Comparison of ENCODE assay signal across 16 cellular contexts in genomic region chr12:108312073-108312884, GRCh38. TPM values are rescaled to one million over a fixed set of nuclear protein-coding genes. Genes with fewer than 3 reads are reported as not detected.
DNase-seq lines count a peak whose midpoint lies in the region; ATAC-seq and TF ChIP-seq lines count a peak whose summit lies in the region.
"Had no signal": no experiment of that assay in that cellular context is flagged by ENCODE, and none has a peak within 500 bp of the region (broad histone marks: within the 10 kb centered on the region; RNA-seq: fewer than 3 reads in every experiment).

No MANE protein-coding gene starts in this region.

- no peaks in the 10 kb centered on the region for H3K79me2 ChIP-seq in neural progenitor cell (ENCODE audit: low read depth)

- no peak for TF ChIP-seq POLR2A in uterus (IDR thresholded peaks at IDR 0.05)

- H3K4me3 Mint-ChIP-seq in neural progenitor cell = no peak overlapping the region

- peaks cover 63% of the 10 kb centered on the region for H3K4me1 Mint-ChIP-seq in neural progenitor cell

- TF ChIP-seq CTCF in cardiac muscle cell (IDR thresholded peaks at IDR 0.05; ENCODE audit: low read depth, low read length) = no peak
- no peak for TF ChIP-seq CTCF in neural progenitor cell (IDR thresholded peaks at IDR 0.05)
- TF ChIP-seq CTCF in uterus (IDR thresholded peaks at IDR 0.05) = no peak

- peak overlapping the region; percentile 77 for H3K27ac Mint-ChIP-seq in neural progenitor cell

- peaks cover 15% of the 10 kb centered on the region for H3K27me3 Mint-ChIP-seq in neural progenitor cell (ENCODE audit: insufficient read depth, low read depth)

- H3K4me3 ChIP-seq in cardiac muscle cell (no peak overlapping the region), neural progenitor cell (no peak overlapping the region), uterus (no peak overlapping the region)

- intact Hi-C loops in Right ventricle myocardium superior (cut with DNase I) (no loop called here), left ventricle myocardium superior (cut with micrococcal nuclease) (no loop called here), uterus (cut with DNase I; ENCODE audit: low total_unique reads) (no loop called here)

- no peak for ATAC-seq in Right ventricle myocardium superior (ENCODE audit: poor library complexity)
- ATAC-seq in left ventricle myocardium superior = peak; percentile 6
- ATAC-seq in HG02840 (IDR thresholded peaks at IDR 0.05; ENCODE audit: low FRiP score, unreplicated experiment) = no peak

- no peak overlapping the region for H2AFZ ChIP-seq in neural progenitor cell (replicated peaks)

- H3F3A ChIP-seq in neural progenitor cell (ENCODE audit: low read depth) = peaks cover 17% of the 10 kb centered on the region

- H3K9me3 Mint-ChIP-seq in neural progenitor cell = no peaks in the 10 kb centered on the region

- H3K9me3 ChIP-seq in cardiac muscle cell (ENCODE audit: low read depth) = no peaks in the 10 kb centered on the region
- H3K9me3 ChIP-seq in neural progenitor cell (ENCODE audit: low read depth) = no peaks in the 10 kb centered on the region
- H3K9me3 ChIP-seq in uterus = no peaks in the 10 kb centered on the region

- H3K27me3 ChIP-seq in cardiac muscle cell (no peaks in the 10 kb centered on the region), neural progenitor cell (no peaks in the 10 kb centered on the region), uterus (no peaks in the 10 kb centered on the region)

- H3K36me3 ChIP-seq in cardiac muscle cell (no peaks in the 10 kb centered on the region), neural progenitor cell (no peaks in the 10 kb centered on the region), uterus (no peaks in the 10 kb centered on the region)

- H4K20me1 ChIP-seq in neural progenitor cell (ENCODE audit: low read depth) = no peaks in the 10 kb centered on the region

- H3K27ac ChIP-seq in cardiac muscle cell (peak overlapping the region; percentile 92), neural progenitor cell (no peak overlapping the region), uterus (peak overlapping the region; percentile 63 to 69)

- no peak for DNase-seq in cardiac muscle cell (ENCODE audit: low read depth in 1 of 2, low spot score in 1 of 2)
- DNase-seq in Right ventricle myocardium superior = no peak
- DNase-seq in left ventricle myocardium superior = no peak
- DNase-seq in neural progenitor cell (ENCODE audit: low spot score) = no peak
- no peak for DNase-seq in uterus
- no peak for DNase-seq in activated T-cell treated with anti-CD3 and anti-CD28 coated beads for 4 hours
- no peak for DNase-seq in stimulated activated CD4-positive, alpha-beta T cell treated with anti-CD3 and anti-CD28 coated beads, Interleukin-1b, Interleukin-23, amount 100 ng/mL, for 48 hours
- DNase-seq: activated gamma-delta T cell treated with Interleukin-2 at 50 U/mL for 16 hours, IMR-90, NCI-H1436, NCI-H69, small intestine, T-helper 9 cell had no signal

- H3K4me2 ChIP-seq in neural progenitor cell = no peak overlapping the region

- no peak overlapping the region for H3K9ac ChIP-seq in neural progenitor cell

- H3K36me3 Mint-ChIP-seq in neural progenitor cell = no peaks in the 10 kb centered on the region

- H3K4me1 ChIP-seq in cardiac muscle cell (ENCODE audit: low read depth) (peaks cover 17% of the 10 kb centered on the region), neural progenitor cell (peaks cover 12% of the 10 kb centered on the region), uterus (peaks cover 0 to 17% of the 10 kb centered on the region in 2 donors)

RNA-seq across cellular contexts. Expression of gene CMKLR1, which starts 26.8 kb away (rescaled TPM):
- total RNA-seq in cardiac muscle cell (not detected in 2 replicates), Right ventricle myocardium superior (7.2 TPM), left ventricle myocardium superior (6.4 TPM), neural progenitor cell (ENCODE audit: low replicate concordance) (0.09 TPM in 1 of 2 replicates, not detected in the other), uterus (10 to 100 TPM in 2 of 4 donors, 1 to 10 TPM in 2; 8.2 to 27.1 (median 11.5) TPM)
- 0.06 TPM in 1 of 2 replicates, not detected in the other for polyA plus RNA-seq in cardiac muscle cell
- total RNA-seq: bronchial epithelial cell, fibroblast of lung, IMR-90 had no signal
- polyA plus RNA-seq: IMR-90 had no signal
